ENCODE assay signal across 7 cellular contexts in genomic region chr7:151349507-151349853, GRCh38. TPM values are rescaled to one million over a fixed set of nuclear protein-coding genes. Genes with fewer than 3 reads are reported as not detected.
DNase-seq lines count a peak whose midpoint lies in the region; ATAC-seq lines count a peak whose summit lies in the region.

No MANE protein-coding gene starts in this region.

- H3K36me3 ChIP-seq in rectal smooth muscle tissue (ENCODE audit: control insufficient read depth, insufficient read depth, low read length): peaks cover 30% of the 10 kb centered on the region

- ATAC-seq in GM19395 (IDR thresholded peaks at IDR 0.05; ENCODE audit: unreplicated experiment) (peak; percentile 45), HG03045 (IDR thresholded peaks at IDR 0.05; ENCODE audit: unreplicated experiment) (peak; percentile 41)

- H3K27ac ChIP-seq in adipose tissue (ENCODE audit: low read depth, low read length) (peak overlapping the region; percentile 38), rectal smooth muscle tissue (ENCODE audit: low read depth, low read length) (peak overlapping the region; percentile 46)

- H3K27me3 ChIP-seq in rectal smooth muscle tissue (ENCODE audit: control insufficient read depth, insufficient read depth, low read length): no peaks in the 10 kb centered on the region

- H3K9ac ChIP-seq in rectal smooth muscle tissue (ENCODE audit: low read length): no peak overlapping the region

- H3K4me3 ChIP-seq in rectal smooth muscle tissue (ENCODE audit: low read length): peak overlapping the region; percentile 54

- no peak for DNase-seq in C1 segment of cervical spinal cord (lab: John Stamatoyannopoulos, UW)
- no peak for DNase-seq in middle frontal gyrus (ENCODE audit: extremely low spot score, low spot score)
- DNase-seq in NCI-H1694 treated with DMSO at 0.1 percent for 48 hours (lab: John Stamatoyannopoulos, UW): no peak

- WGBS in adipose tissue, 3 donors: 34 to 53% (median 36%) methylated on average over 5 of the region's 5 CpGs

- peaks cover 3% of the 10 kb centered on the region for H3K4me1 ChIP-seq in rectal smooth muscle tissue (ENCODE audit: control insufficient read depth, insufficient read depth, low read length)

RNA-seq across cellular contexts. Expression of gene NUB1, which starts 7.9 kb away (rescaled TPM):
- polyA plus RNA-seq in adipose tissue: 10 to 100 TPM; 25.0 to 40.6 (median 29.1) TPM
